ENCODE assay signal across 21 cellular contexts in genomic region chr13:68727788-68728187, GRCh38.
A peak's percentile ranks its signal among the peaks of the same experiment; 100 is the strongest.
DNase-seq lines count a peak whose midpoint lies in the region; ATAC-seq and TF ChIP-seq lines count a peak whose summit lies in the region.
"Had no signal": no experiment of that assay in that cellular context is flagged by ENCODE, and none has a peak within 500 bp of the region (broad histone marks: within the 10 kb centered on the region; RNA-seq: fewer than 3 reads in every experiment).

No MANE protein-coding gene starts in this region.

- H2AFZ ChIP-seq in Karpas-422 (ENCODE audit: low read length) (peak overlapping the region; percentile 32), SU-DHL-6 (ENCODE audit: low read depth, low read length, severe bottlenecking) (peak overlapping the region; percentile 31), neural progenitor cell (replicated peaks) (no peak overlapping the region)

- no peaks in the 10 kb centered on the region for H3K27me3 Mint-ChIP-seq in neural progenitor cell (ENCODE audit: insufficient read depth, low read depth)
- H3K27me3 Mint-ChIP-seq: CD4-positive, alpha-beta T cell had no signal

- H3K79me2 ChIP-seq in Karpas-422 (ENCODE audit: low read length) (no peaks in the 10 kb centered on the region), SU-DHL-6 (ENCODE audit: insufficient read depth, low read length) (no peaks in the 10 kb centered on the region), neural progenitor cell (ENCODE audit: low read depth) (no peaks in the 10 kb centered on the region)

- H3K4me1 ChIP-seq in Karpas-422 (ENCODE audit: low read length) = no peaks in the 10 kb centered on the region
- peaks cover 9% of the 10 kb centered on the region for H3K4me1 ChIP-seq in neural progenitor cell
- no peaks in the 10 kb centered on the region for H3K4me1 ChIP-seq in transverse colon
- H3K4me1 ChIP-seq: BE2C had no signal

- H4K20me1 ChIP-seq in Karpas-422 (ENCODE audit: insufficient read depth, low read depth, low read length) (no peaks in the 10 kb centered on the region), SU-DHL-6 (ENCODE audit: low read depth, low read length) (no peaks in the 10 kb centered on the region), neural progenitor cell (ENCODE audit: low read depth) (no peaks in the 10 kb centered on the region)

- H3K36me3 Mint-ChIP-seq in neural progenitor cell = peaks cover 4% of the 10 kb centered on the region

- TF ChIP-seq CTCF in SU-DHL-6 (IDR thresholded peaks at IDR 0.05; ENCODE audit: insufficient read depth, low read length, poor library complexity, severe bottlenecking) = no peak
- TF ChIP-seq CTCF in neural progenitor cell (IDR thresholded peaks at IDR 0.05) = no peak
- TF ChIP-seq CTCF in transverse colon (IDR thresholded peaks at IDR 0.05) = no peak

- no peak for DNase-seq in Karpas-422
- DNase-seq in NCI-H2081 (lab: John Stamatoyannopoulos, UW) = peak; percentile 39 to 79
- DNase-seq in neural progenitor cell (ENCODE audit: low spot score) = no peak
- DNase-seq in transverse colon = no peak
- DNase-seq: BE2C; CD4-positive, alpha-beta T cell; DND-41; GDM1; GOT3; HFFc6; KG1; NCI-H1694; NCI-H526; RPMI8226; SW 1271 had no signal

- no peaks in the 10 kb centered on the region; the same call in 1 of the 2 replicates for H3K9me3 ChIP-seq in Karpas-422 (ENCODE audit: low read length)
- H3K9me3 ChIP-seq in SU-DHL-6 (ENCODE audit: insufficient read depth, low read length) = no peaks in the 10 kb centered on the region
- no peaks in the 10 kb centered on the region for H3K9me3 ChIP-seq in neural progenitor cell (ENCODE audit: low read depth)
- no peaks in the 10 kb centered on the region for H3K9me3 ChIP-seq in transverse colon
- H3K9me3 ChIP-seq: BE2C had no signal

- H3K27me3 ChIP-seq in Karpas-422 (ENCODE audit: low read length) (no peaks in the 10 kb centered on the region), SU-DHL-6 (ENCODE audit: low read length) (no peaks in the 10 kb centered on the region), neural progenitor cell (no peaks in the 10 kb centered on the region), transverse colon (no peaks in the 10 kb centered on the region)
- H3K27me3 ChIP-seq: BE2C had no signal

- no peaks in the 10 kb centered on the region for H3K9me2 ChIP-seq in Karpas-422 (replicated peaks; ENCODE audit: insufficient read depth, low read length)
- H3K9me2 ChIP-seq in SU-DHL-6 (replicated peaks; ENCODE audit: insufficient read depth, low read length) = no peaks in the 10 kb centered on the region

- TF ChIP-seq EP300 in transverse colon (IDR thresholded peaks at IDR 0.05; ENCODE audit: low read depth) = no peak

- no peak for TF ChIP-seq POLR2A in transverse colon (IDR thresholded peaks at IDR 0.05)

- no peaks in the 10 kb centered on the region for H3F3A ChIP-seq in SU-DHL-6 (ENCODE audit: insufficient read depth)
- no peaks in the 10 kb centered on the region for H3F3A ChIP-seq in neural progenitor cell (ENCODE audit: low read depth)

- no peaks in the 10 kb centered on the region for H3K36me3 ChIP-seq in Karpas-422 (ENCODE audit: insufficient read depth, low read length)
- no peaks in the 10 kb centered on the region for H3K36me3 ChIP-seq in SU-DHL-6 (ENCODE audit: low read length)
- H3K36me3 ChIP-seq in neural progenitor cell = no peaks in the 10 kb centered on the region
- H3K36me3 ChIP-seq in transverse colon = no peaks in the 10 kb centered on the region
- H3K36me3 ChIP-seq: BE2C had no signal

- no peak overlapping the region for H3K4me2 ChIP-seq in Karpas-422 (ENCODE audit: low read depth, low read length, poor library complexity, severe bottlenecking)
- no peak overlapping the region for H3K4me2 ChIP-seq in SU-DHL-6 (ENCODE audit: low read depth, low read length, poor library complexity, severe bottlenecking)
- H3K4me2 ChIP-seq in neural progenitor cell = peak overlapping the region; percentile 13

- in situ Hi-C loops in transverse colon (cut with MboI; ENCODE audit: low pct_ligation_motif_present in 1 of 4, low pct_unique_long_range_greater_than_20kb in 1 of 4, low sequenced_read_pairs in 3 of 4) = no loop called here

- ATAC-seq in GM21619 (IDR thresholded peaks at IDR 0.05; ENCODE audit: unreplicated experiment) = no peak
- ATAC-seq in GM21515 (IDR thresholded peaks at IDR 0.05; ENCODE audit: unreplicated experiment) = no peak
- ATAC-seq: GM12878, HepG2 had no signal

- H3K4me3 ChIP-seq in Karpas-422 (ENCODE audit: low read length) = no peak overlapping the region
- H3K4me3 ChIP-seq in SU-DHL-6 (ENCODE audit: insufficient read depth, low read length, poor library complexity, severe bottlenecking) = no peak overlapping the region
- no peak overlapping the region for H3K4me3 ChIP-seq in neural progenitor cell
- H3K4me3 ChIP-seq in transverse colon = no peak overlapping the region
- H3K4me3 ChIP-seq: GM12878 had no signal

- peaks cover 4% of the 10 kb centered on the region for H3K9me3 Mint-ChIP-seq in neural progenitor cell

- WGBS in transverse colon (ENCODE audit: low coverage in 1 of 2), 2 donors = 49 to 53% methylated on average over 4 of the region's 4 CpGs

- H3K27ac ChIP-seq in Karpas-422 (ENCODE audit: low read length) = no peak overlapping the region
- no peak overlapping the region for H3K27ac ChIP-seq in SU-DHL-6 (ENCODE audit: low read depth, low read length)
- no peak overlapping the region for H3K27ac ChIP-seq in neural progenitor cell
- no peak overlapping the region for H3K27ac ChIP-seq in transverse colon

- intact Hi-C loops in transverse colon (cut with DNase I; ENCODE audit: low total_unique reads) = no loop called here

- H3K4me3 Mint-ChIP-seq in neural progenitor cell = no peak overlapping the region
- H3K4me3 Mint-ChIP-seq: CD4-positive, alpha-beta T cell; HFFc6; T-helper 2 cell treated with Interferon-gamma antibody and Interleukin-4, amounts not matched to agents 5 μg/mL and 100 μg/mL, for 36 hours had no signal

- H3K4me1 Mint-ChIP-seq in neural progenitor cell = peaks cover 7% of the 10 kb centered on the region

- no peak overlapping the region for H3K27ac Mint-ChIP-seq in neural progenitor cell
- H3K27ac Mint-ChIP-seq: CD4-positive, alpha-beta T cell; HFFc6; T-helper 2 cell treated with Interferon-gamma antibody and Interleukin-4, amounts not matched to agents 5 μg/mL and 100 μg/mL, for 36 hours had no signal

- no peak overlapping the region for H3K9ac ChIP-seq in Karpas-422 (ENCODE audit: low read length)
- no peak overlapping the region for H3K9ac ChIP-seq in SU-DHL-6 (ENCODE audit: low read length)
- H3K9ac ChIP-seq in neural progenitor cell = no peak overlapping the region

Comparison
In these comparisons a context has a peak if more than half of its experiments do, and no peak if none do; other contexts are left out.
1. DNase-seq: peak in NCI-H2081 (2 of 2); none in Karpas-422 (single experiment), neural progenitor cell (single experiment) and transverse colon (single experiment).